In the genomic region with DNA sequence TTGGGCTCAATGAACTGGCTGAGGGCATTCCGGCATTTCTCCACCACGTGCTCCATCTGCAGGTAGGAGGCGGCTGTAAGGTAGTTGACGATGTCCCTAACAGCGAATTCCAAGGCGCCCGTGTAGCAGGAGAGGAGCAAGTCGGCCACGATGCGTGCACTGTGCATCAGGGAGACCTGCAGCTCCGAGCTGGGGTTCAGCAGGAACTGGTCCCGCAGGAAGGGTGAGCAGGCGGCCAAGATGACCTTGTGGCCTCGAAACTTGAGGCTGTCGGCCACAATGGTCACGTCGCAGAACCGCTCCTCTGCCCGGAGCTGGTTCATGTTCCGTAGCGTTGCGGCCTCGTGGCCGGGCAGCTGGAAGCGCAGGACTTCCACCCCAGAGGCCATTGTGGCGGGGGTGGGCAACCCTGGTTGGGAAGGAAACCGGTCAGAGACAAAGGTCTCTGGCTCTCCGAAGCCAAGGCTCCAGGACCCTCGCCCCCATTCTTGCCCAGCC, we compare ENCODE assay signal across 8 cellular contexts. TPM values are rescaled to one million over a fixed set of nuclear protein-coding genes. Genes with fewer than 3 reads are reported as not detected.
DNase-seq lines count a peak whose midpoint lies in the region; ATAC-seq and TF ChIP-seq lines count a peak whose summit lies in the region.

No MANE protein-coding gene starts in this region.

- no peak overlapping the region for H4K5ac ChIP-seq in mesendoderm (ENCODE audit: low read length)

- H3K27me3 Mint-ChIP-seq in stimulated activated naive CD8-positive, alpha-beta T cell treated with anti-CD3 and anti-CD28 coated beads, Interleukin-15, Interleukin-2, amounts not matched to agents 100 ng/mL and 50 ng/mL, for 24 hours: no peaks in the 10 kb centered on the region

- no peak for ATAC-seq in stimulated activated naive CD8-positive, alpha-beta T cell treated with anti-CD3 and anti-CD28 coated beads, Interleukin-15, Interleukin-2, amounts not matched to agents 100 U/mL and 50 U/mL, for 24 hours
- ATAC-seq in upper lobe of right lung (no peak), GM21367 (IDR thresholded peaks at IDR 0.05; ENCODE audit: unreplicated experiment) (no peak)

- 32% methylated on average over 12 of the region's 29 CpGs for WGBS in mammary epithelial cell (ENCODE audit: low coverage, missing lambda C conversion rate)
- no CpG with 5 or more reads among the region's 29 CpGs for WGBS in mesendoderm (ENCODE audit: extremely low coverage, insufficient coverage, low lambda C conversion rate)

- no peak overlapping the region for H3K27ac Mint-ChIP-seq in stimulated activated naive CD8-positive, alpha-beta T cell treated with anti-CD3 and anti-CD28 coated beads, Interleukin-15, Interleukin-2, amounts not matched to agents 100 ng/mL and 50 ng/mL, for 24 hours

- no peak overlapping the region for H3K18ac ChIP-seq in mesendoderm (ENCODE audit: low read length)

- H3K23ac ChIP-seq in mesendoderm (ENCODE audit: low read length): no peak overlapping the region

- TF ChIP-seq CTCF in mammary epithelial cell (conservative IDR thresholded peaks at IDR 0.05 in 1 of 2, IDR thresholded peaks at IDR 0.05 in 1 of 2; ENCODE audit: extremely low read depth in 1 of 2, insufficient read depth in 1 of 2, low read depth in 1 of 2, low read length in 2 of 2): no peak
- TF ChIP-seq CTCF in upper lobe of right lung (IDR thresholded peaks at IDR 0.05): no peak

- no peak for DNase-seq in stimulated activated naive CD8-positive, alpha-beta T cell treated with anti-CD3 and anti-CD28 coated beads, Interleukin-15, Interleukin-2, amounts not matched to agents 100 U/mL and 50 U/mL, for 24 hours
- DNase-seq in mammary epithelial cell (no peak), mesendoderm (peak; percentile 66), upper lobe of right lung (no peak), dedifferentiated amniotic fluid mesenchymal stem cell (ENCODE audit: extremely low spot score) (no peak), NCI-H446 (lab: John Stamatoyannopoulos, UW) (no peak)

- H3K79me1 ChIP-seq in mesendoderm (ENCODE audit: low read length): peaks cover 4% of the 10 kb centered on the region

- H2AK5ac ChIP-seq in mesendoderm (ENCODE audit: low read length): no peak overlapping the region

- H4K8ac ChIP-seq in mesendoderm (ENCODE audit: low read depth, low read length): no peak overlapping the region

- no peak overlapping the region for H2BK15ac ChIP-seq in mesendoderm (replicated peaks; ENCODE audit: low read depth)

- H4K20me1 ChIP-seq in mammary epithelial cell (ENCODE audit: insufficient read depth, low read length): no peaks in the 10 kb centered on the region

- no peaks in the 10 kb centered on the region for H3K9me3 Mint-ChIP-seq in stimulated activated naive CD8-positive, alpha-beta T cell treated with anti-CD3 and anti-CD28 coated beads, Interleukin-15, Interleukin-2, amounts not matched to agents 100 ng/mL and 50 ng/mL, for 24 hours

- H3K9ac ChIP-seq in mammary epithelial cell (ENCODE audit: insufficient read depth, low read length) (no peak overlapping the region), mesendoderm (ENCODE audit: low read length) (peak overlapping the region; percentile 53)

- H3K36me3 ChIP-seq in mammary epithelial cell (ENCODE audit: insufficient read depth, low read length) (no peaks in the 10 kb centered on the region), mesendoderm (ENCODE audit: control insufficient read depth, insufficient read depth, low read length) (no peaks in the 10 kb centered on the region), upper lobe of right lung (peaks cover 3% of the 10 kb centered on the region)

- no TSS peak for BruUV-seq in mammary epithelial cell (replicated peaks; lab: Mats Ljungman, UMichigan)

- H3K27ac ChIP-seq in mammary epithelial cell (ENCODE audit: insufficient read depth, low read depth, low read length) (no peak overlapping the region), mesendoderm (ENCODE audit: low read depth, low read length) (no peak overlapping the region), upper lobe of right lung (peak overlapping the region; percentile 17)

- no peak overlapping the region for H3K4ac ChIP-seq in mesendoderm (ENCODE audit: low read depth, low read length)

- dilution Hi-C loops in mammary epithelial cell (cut with HindIII; ENCODE audit: low sequenced_read_pairs): no loop called here

- no peak overlapping the region for H2BK5ac ChIP-seq in mesendoderm (ENCODE audit: low read length)

- CTCF ChIA-PET in mammary epithelial cell (lab: Charles Lee; ENCODE audit: low non-redundant PET): no interaction called here

- no peaks in the 10 kb centered on the region for H3K27me3 ChIP-seq in mammary epithelial cell (ENCODE audit: insufficient read depth, low read length)
- no peaks in the 10 kb centered on the region for H3K27me3 ChIP-seq in mesendoderm (ENCODE audit: insufficient read depth, low read length, poor library complexity)
- H3K27me3 ChIP-seq in upper lobe of right lung: no peaks in the 10 kb centered on the region

- H2AFZ ChIP-seq in mammary epithelial cell (ENCODE audit: low read depth, low read length): peak overlapping the region; percentile 91

- H3K36me3 Mint-ChIP-seq in stimulated activated naive CD8-positive, alpha-beta T cell treated with anti-CD3 and anti-CD28 coated beads, Interleukin-15, Interleukin-2, amounts not matched to agents 100 ng/mL and 50 ng/mL, for 24 hours (ENCODE audit: low read depth): no peaks in the 10 kb centered on the region

- no peaks in the 10 kb centered on the region for H3K9me3 ChIP-seq in mammary epithelial cell (replicated peaks; ENCODE audit: insufficient read depth, low read length)
- no peaks in the 10 kb centered on the region for H3K9me3 ChIP-seq in upper lobe of right lung

- H3K4me3 ChIP-seq in mammary epithelial cell (replicated peaks in 1 of 3; ENCODE audit: insufficient read depth in 1 of 3, low read depth in 2 of 3, low read length in 3 of 3) (peak overlapping the region in 2 of 3 experiments; percentile 55 to 67), mesendoderm (ENCODE audit: low read length) (no peak overlapping the region), upper lobe of right lung (peak overlapping the region; percentile 71)

- H3K79me2 ChIP-seq in mammary epithelial cell (ENCODE audit: insufficient read depth, low read length) (peaks cover 11% of the 10 kb centered on the region), mesendoderm (ENCODE audit: control insufficient read depth, insufficient read depth, low read length) (peaks cover 4% of the 10 kb centered on the region)

- peak overlapping the region; percentile 61 for H3K4me3 Mint-ChIP-seq in stimulated activated naive CD8-positive, alpha-beta T cell treated with anti-CD3 and anti-CD28 coated beads, Interleukin-15, Interleukin-2, amounts not matched to agents 100 ng/mL and 50 ng/mL, for 24 hours

- in situ Hi-C loops in mammary epithelial cell (cut with MboI; ENCODE audit: low sequenced_read_pairs in 2 of 2): loop anchor here in 1 of 2 donors (10.0 kb wide), 1 partner anchor 54 kb away; the partner anchor contains the start of genes NELFE and SKIC2

- peaks cover 43% of the 10 kb centered on the region for H3K4me1 Mint-ChIP-seq in stimulated activated naive CD8-positive, alpha-beta T cell treated with anti-CD3 and anti-CD28 coated beads, Interleukin-15, Interleukin-2, amounts not matched to agents 100 ng/mL and 50 ng/mL, for 24 hours (ENCODE audit: low read depth)

- H2BK120ac ChIP-seq in mesendoderm (ENCODE audit: low read depth, low read length): no peak overlapping the region

- intact Hi-C loops in mammary epithelial cell (cut with micrococcal nuclease) (no loop called here), upper lobe of right lung (cut with DNase I) (no loop called here)

- H3K4me1 ChIP-seq in mammary epithelial cell (ENCODE audit: insufficient read depth, low read length) (peaks cover 14% of the 10 kb centered on the region), mesendoderm (ENCODE audit: control insufficient read depth, low read depth, low read length) (no peaks in the 10 kb centered on the region), upper lobe of right lung (peaks cover 31% of the 10 kb centered on the region)

- peak overlapping the region; percentile 90 for H3K56ac ChIP-seq in mesendoderm (ENCODE audit: low read length)

- peak overlapping the region; percentile 83 for H3K4me2 ChIP-seq in mammary epithelial cell (ENCODE audit: insufficient read depth, low read depth, low read length)
- H3K4me2 ChIP-seq in mesendoderm (ENCODE audit: low read length): peak overlapping the region; percentile 27

RNA-seq across cellular contexts. Expression of gene ZBTB12, which starts 0.9 kb away (rescaled TPM):
- total RNA-seq in mammary epithelial cell (1 to 10 TPM in 1 of 2 donors, under 1 TPM in 1; 0.33 to 2.7 TPM), upper lobe of right lung (3.5 TPM)
- 0.95 TPM for polyA plus RNA-seq in mammary epithelial cell
- 0.93 TPM for polyA minus RNA-seq in mammary epithelial cell
- 11.0 TPM for polyA plus RNA-seq in mesendoderm (2013, experiment 1 of 2)
- 11.6 TPM for polyA plus RNA-seq in mesendoderm (2013, experiment 2 of 2)

RNA-seq across cellular contexts. Expression of gene EHMT2, which starts 3.5 kb away (rescaled TPM):
- total RNA-seq in mammary epithelial cell (10 to 100 TPM; 26.2 to 28.7 TPM), upper lobe of right lung (36.0 TPM)
- 33.6 TPM for polyA plus RNA-seq in mammary epithelial cell
- 95.7 TPM for polyA minus RNA-seq in mammary epithelial cell
- polyA plus RNA-seq in mesendoderm (2013, experiment 1 of 2): 82.8 TPM
- 81.0 TPM for polyA plus RNA-seq in mesendoderm (2013, experiment 2 of 2)

RNA-seq across cellular contexts. Expression of gene SLC44A4, which starts 22.2 kb away (rescaled TPM):
- total RNA-seq in mammary epithelial cell (not detected), upper lobe of right lung (23.1 TPM)
- not detected for polyA plus RNA-seq in mammary epithelial cell
- polyA minus RNA-seq in mammary epithelial cell: not detected
- 0.81 TPM for polyA plus RNA-seq in mesendoderm (2013, experiment 1 of 2)
- 0.71 TPM for polyA plus RNA-seq in mesendoderm (2013, experiment 2 of 2)

RNA-seq across cellular contexts. Expression of gene C2, which starts 26.6 kb away (rescaled TPM):
- under 1 TPM; 0.45 to 0.50 TPM for total RNA-seq in mammary epithelial cell
- polyA plus RNA-seq in mammary epithelial cell: not detected
- polyA minus RNA-seq in mammary epithelial cell: not detected
- polyA plus RNA-seq in mesendoderm (2013, experiment 1 of 2): 0.21 TPM
- 0.22 TPM for polyA plus RNA-seq in mesendoderm (2013, experiment 2 of 2)
- total RNA-seq in upper lobe of right lung: 282 TPM

RNA-seq across cellular contexts. Expression of gene NEU1, which starts 38.3 kb away (rescaled TPM):
- total RNA-seq in mammary epithelial cell (10 to 100 TPM; 27.8 to 42.5 TPM), upper lobe of right lung (81.0 TPM)
- 44.5 TPM for polyA plus RNA-seq in mammary epithelial cell
- 27.1 TPM for polyA minus RNA-seq in mammary epithelial cell
- polyA plus RNA-seq in mesendoderm (2013, experiment 1 of 2): 31.5 TPM
- polyA plus RNA-seq in mesendoderm (2013, experiment 2 of 2): 31.9 TPM

Comparison
In these comparisons a context has a peak if more than half of its experiments do, and no peak if none do; other contexts are left out.
1. RNA of gene SLC44A4, which starts 22.2 kb away (total RNA-seq): 23.1 TPM in upper lobe of right lung (single experiment); not detected in mammary epithelial cell; every median in the first group is over 10 times any median in the second.